1 cellular context compared by ENCODE assay signal in the genomic region with DNA sequence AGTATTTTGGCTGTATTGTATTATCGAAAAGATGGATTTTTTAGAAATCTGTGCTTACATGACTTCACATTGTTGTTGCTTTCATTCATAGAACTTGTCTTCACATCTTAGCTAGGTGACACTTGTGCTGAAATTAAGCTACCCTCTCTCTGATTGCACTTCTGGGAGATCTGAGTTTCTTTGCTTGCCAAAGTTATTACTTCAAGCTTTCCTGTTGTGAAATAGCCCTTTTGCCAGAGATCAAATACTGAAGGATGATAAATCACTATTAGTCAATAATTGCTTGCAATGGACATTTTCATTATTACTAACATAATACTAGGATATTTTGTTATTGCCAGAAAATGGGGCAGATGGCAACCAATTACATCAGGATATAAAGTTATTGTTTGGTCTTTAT.
TF ChIP-seq lines count a peak whose summit lies in the region.

No MANE protein-coding gene starts in this region.

TF ChIP-seq in GM23338, 12 proteins besides CTCF, POLR2A, EP300 and RAD21 (continued from another document):
- TF ChIP-seq, protein P1, sequence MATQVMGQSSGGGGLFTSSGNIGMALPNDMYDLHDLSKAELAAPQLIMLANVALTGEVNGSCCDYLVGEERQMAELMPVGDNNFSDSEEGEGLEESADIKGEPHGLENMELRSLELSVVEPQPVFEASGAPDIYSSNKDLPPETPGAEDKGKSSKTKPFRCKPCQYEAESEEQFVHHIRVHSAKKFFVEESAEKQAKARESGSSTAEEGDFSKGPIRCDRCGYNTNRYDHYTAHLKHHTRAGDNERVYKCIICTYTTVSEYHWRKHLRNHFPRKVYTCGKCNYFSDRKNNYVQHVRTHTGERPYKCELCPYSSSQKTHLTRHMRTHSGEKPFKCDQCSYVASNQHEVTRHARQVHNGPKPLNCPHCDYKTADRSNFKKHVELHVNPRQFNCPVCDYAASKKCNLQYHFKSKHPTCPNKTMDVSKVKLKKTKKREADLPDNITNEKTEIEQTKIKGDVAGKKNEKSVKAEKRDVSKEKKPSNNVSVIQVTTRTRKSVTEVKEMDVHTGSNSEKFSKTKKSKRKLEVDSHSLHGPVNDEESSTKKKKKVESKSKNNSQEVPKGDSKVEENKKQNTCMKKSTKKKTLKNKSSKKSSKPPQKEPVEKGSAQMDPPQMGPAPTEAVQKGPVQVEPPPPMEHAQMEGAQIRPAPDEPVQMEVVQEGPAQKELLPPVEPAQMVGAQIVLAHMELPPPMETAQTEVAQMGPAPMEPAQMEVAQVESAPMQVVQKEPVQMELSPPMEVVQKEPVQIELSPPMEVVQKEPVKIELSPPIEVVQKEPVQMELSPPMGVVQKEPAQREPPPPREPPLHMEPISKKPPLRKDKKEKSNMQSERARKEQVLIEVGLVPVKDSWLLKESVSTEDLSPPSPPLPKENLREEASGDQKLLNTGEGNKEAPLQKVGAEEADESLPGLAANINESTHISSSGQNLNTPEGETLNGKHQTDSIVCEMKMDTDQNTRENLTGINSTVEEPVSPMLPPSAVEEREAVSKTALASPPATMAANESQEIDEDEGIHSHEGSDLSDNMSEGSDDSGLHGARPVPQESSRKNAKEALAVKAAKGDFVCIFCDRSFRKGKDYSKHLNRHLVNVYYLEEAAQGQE (IDR thresholded peaks at IDR 0.05; ENCODE audit: unreplicated experiment): no peak
- TF ChIP-seq, protein P2, sequence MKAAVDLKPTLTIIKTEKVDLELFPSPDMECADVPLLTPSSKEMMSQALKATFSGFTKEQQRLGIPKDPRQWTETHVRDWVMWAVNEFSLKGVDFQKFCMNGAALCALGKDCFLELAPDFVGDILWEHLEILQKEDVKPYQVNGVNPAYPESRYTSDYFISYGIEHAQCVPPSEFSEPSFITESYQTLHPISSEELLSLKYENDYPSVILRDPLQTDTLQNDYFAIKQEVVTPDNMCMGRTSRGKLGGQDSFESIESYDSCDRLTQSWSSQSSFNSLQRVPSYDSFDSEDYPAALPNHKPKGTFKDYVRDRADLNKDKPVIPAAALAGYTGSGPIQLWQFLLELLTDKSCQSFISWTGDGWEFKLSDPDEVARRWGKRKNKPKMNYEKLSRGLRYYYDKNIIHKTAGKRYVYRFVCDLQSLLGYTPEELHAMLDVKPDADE (IDR thresholded peaks at IDR 0.05): no peak
- TF ChIP-seq EZH2phosphoT487 (IDR thresholded peaks at IDR 0.05; ENCODE audit: unreplicated experiment) (no peak), NANOG (IDR thresholded peaks at IDR 0.05; ENCODE audit: borderline replicate concordance) (no peak), EZH2 (IDR thresholded peaks at IDR 0.05; ENCODE audit: low read depth, unreplicated experiment) (no peak), ZNF462 (CRISPR knock-in tag; IDR thresholded peaks at IDR 0.05) (no peak), ZNF114 (CRISPR knock-in tag; IDR thresholded peaks at IDR 0.05) (no peak)
